ENCODE assay signal across 1 cellular context in genomic region chr1:46367701-46368100, GRCh38. TPM values are rescaled to one million over a fixed set of nuclear protein-coding genes. Genes with fewer than 3 reads are reported as not detected.
"Had no signal": no experiment of that assay in that cellular context is flagged by ENCODE, and none has a peak within 500 bp of the region (broad histone marks: within the 10 kb centered on the region; RNA-seq: fewer than 3 reads in every experiment).

No MANE protein-coding gene starts in this region.

RNA-seq across cellular contexts. Expression of gene FAAH, which starts 26.4 kb away (rescaled TPM):
- total RNA-seq: LHCN-M2 had no signal
